ENCODE assay signal across 23 cellular contexts in the genomic region with DNA sequence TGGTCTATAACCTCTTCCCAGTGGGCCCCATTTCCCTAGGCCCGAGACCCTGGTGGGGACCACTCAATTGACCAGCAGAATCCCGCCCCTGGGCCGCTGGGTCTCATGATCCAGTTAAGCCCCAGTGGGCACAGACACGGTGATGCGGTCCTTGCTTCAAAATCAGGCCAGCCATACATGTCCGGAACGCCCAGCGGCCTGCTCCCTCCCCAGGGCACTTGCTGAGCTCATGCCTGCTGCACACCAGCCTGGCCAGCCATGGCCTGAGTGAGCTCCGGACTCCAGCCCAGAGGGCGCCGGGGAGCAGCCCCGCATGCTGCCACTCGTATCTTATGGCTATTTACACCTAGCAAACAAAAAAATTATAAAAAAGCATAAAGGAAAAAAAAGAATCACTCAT. TPM values are rescaled to one million over a fixed set of nuclear protein-coding genes. Genes with fewer than 3 reads are reported as not detected.
A peak's percentile ranks its signal among the peaks of the same experiment; 100 is the strongest.
DNase-seq lines count a peak whose midpoint lies in the region; ATAC-seq and TF ChIP-seq lines count a peak whose summit lies in the region.
"Had no signal": no experiment of that assay in that cellular context is flagged by ENCODE, and none has a peak within 500 bp of the region (broad histone marks: within the 10 kb centered on the region; RNA-seq: fewer than 3 reads in every experiment).

No MANE protein-coding gene starts in this region.

- DNase-seq in HCT116 (ENCODE audit: low read depth, low spot score) (no peak), PC-3 (no peak), iPS-NIHi7 (ENCODE audit: extremely low spot score) (peak; percentile 52), retinal pigment epithelial cell (ENCODE audit: low read depth) (no peak), SW 1271 (lab: John Stamatoyannopoulos, UW) (no peak), NOMO-1 (lab: John Stamatoyannopoulos, UW; ENCODE audit: unreplicated experiment in 2 of 2) (no peak)
- DNase-seq in CD4-positive, alpha-beta T cell, result no peak
- DNase-seq: activated CD4-positive, CD25-positive, alpha-beta regulatory T cell; activated naive CD4-positive, alpha-beta T cell treated with anti-CD3 and anti-CD28 coated beads, Interleukin-2, amount 10 ng/mL, durations not matched to agents 7 days and 5 days; activated T-cell treated with anti-CD3 and anti-CD28 coated beads, Interleukin-2, amount 50 U/mL, for 4 hours; GF-D8; immature natural killer cell; Kasumi-1; NCI-H1105; NCI-H2029 treated with DMSO at 0.1 percent for 48 hours; RPMI8226; SK-N-SH; stimulated activated CD4-positive, alpha-beta T cell treated with anti-CD3 and anti-CD28 coated beads, Interleukin-4, amount 100 ng/mL, for 1 hour; stimulated activated naive CD8-positive, alpha-beta T cell treated with anti-CD3 and anti-CD28 coated beads, Interleukin-15, Interleukin-2, amounts not matched to agents 100 U/mL and 50 U/mL, for 24 hours had no signal

- no peaks in the 10 kb centered on the region for H3K27me3 Mint-ChIP-seq in CD4-positive, alpha-beta T cell

- TF ChIP-seq POLR2A in HCT116 (IDR thresholded peaks at IDR 0.05; ENCODE audit: borderline replicate concordance, extremely low read depth, insufficient read depth, insufficient read length), result no peak

- no peak overlapping the region for H2AFZ ChIP-seq in HCT116 (ENCODE audit: low read depth, low read length, poor library complexity, severe bottlenecking)
- no peak overlapping the region for H2AFZ ChIP-seq in PC-3 (ENCODE audit: low read length)

- H3K9me3 ChIP-seq in HCT116 (ENCODE audit: control insufficient read depth in 1 of 2, insufficient read depth in 1 of 2, low read depth in 1 of 2, low read length in 2 of 2) (no peaks in the 10 kb centered on the region), PC-3 (ENCODE audit: low read length) (no peaks in the 10 kb centered on the region)
- H3K9me3 ChIP-seq in CD4-positive, alpha-beta T cell (ENCODE audit: control insufficient read depth, low read length), result no peaks in the 10 kb centered on the region
- H3K9me3 ChIP-seq: ascending aorta, SK-N-SH had no signal

- H3K36me3 ChIP-seq in HCT116 (ENCODE audit: control insufficient read depth in 1 of 2, insufficient read depth in 2 of 2, low read length in 2 of 2), result no peaks in the 10 kb centered on the region
- no peaks in the 10 kb centered on the region for H3K36me3 ChIP-seq in PC-3 (ENCODE audit: low read depth, low read length)
- H3K36me3 ChIP-seq: ascending aorta had no signal

- H3K27ac Mint-ChIP-seq in CD4-positive, alpha-beta T cell, result no peak overlapping the region
- H3K27ac Mint-ChIP-seq: activated naive CD4-positive, alpha-beta T cell treated with anti-CD3 and anti-CD28 coated beads, Interleukin-2, amount 10 ng/mL, durations not matched to agents 7 days and 5 days; immature natural killer cell; T-helper 2 cell treated with Interferon-gamma antibody and Interleukin-4, amounts not matched to agents 5 μg/mL and 100 μg/mL, for 36 hours had no signal

- BruUV-seq in HCT116 (replicated peaks; lab: Mats Ljungman, UMichigan) (no TSS peak), PC-3 (replicated peaks; lab: Mats Ljungman, UMichigan) (no TSS peak)

- intact Hi-C loops in HCT116 (cut with micrococcal nuclease) (no loop called here), PC-3 (cut with micrococcal nuclease) (loop anchor here (2.0 to 5.0 kb wide), 4 partner anchors 53 to 345 kb away; no protein-coding TSS in a partner anchor)
- intact Hi-C loops in CD4-positive, alpha-beta T cell (cut with DNase I, micrococcal nuclease), result no loop called here

- CTCF ChIA-PET in HCT116 (lab: Charles Lee), result interaction anchor here (3.1 kb wide), 1 partner anchor 15 kb away, joined by 11 read pairs; no protein-coding TSS in a partner anchor
- CTCF ChIA-PET in PC-3 (lab: Charles Lee), result no interaction called here
- CTCF ChIA-PET in CD4-positive, alpha-beta T cell (lab: Charles Lee), result no interaction called here

- POLR2A ChIA-PET in HCT116 (lab: Charles Lee) (no interaction called here), PC-3 (lab: Charles Lee; ENCODE audit: unreplicated experiment) (no interaction called here)
- POLR2A ChIA-PET in CD4-positive, alpha-beta T cell (lab: Charles Lee), result no interaction called here

- H3K79me2 ChIP-seq in HCT116 (ENCODE audit: insufficient read depth, low read length) (no peaks in the 10 kb centered on the region), PC-3 (ENCODE audit: low read length) (peaks cover 17% of the 10 kb centered on the region)

- H3K27ac ChIP-seq in HCT116 (ENCODE audit: low read depth, low read length) (no peak overlapping the region), PC-3 (ENCODE audit: low read length) (peak overlapping the region; percentile 99)
- no peak overlapping the region for H3K27ac ChIP-seq in CD4-positive, alpha-beta T cell (ENCODE audit: low read depth, low read length)
- H3K27ac ChIP-seq: ascending aorta had no signal

- H3K4me1 ChIP-seq in HCT116 (ENCODE audit: control insufficient read depth in 1 of 2, insufficient read depth in 2 of 2, low read length in 2 of 2), result peaks cover 11 to 12% of the 10 kb centered on the region in 2 experiments; a peak in 3 of 4 replicates
- peaks cover 78% of the 10 kb centered on the region for H3K4me1 ChIP-seq in PC-3 (ENCODE audit: insufficient read depth, low read length)
- H3K4me1 ChIP-seq: ascending aorta had no signal

- peak in 1 of 3 experiments; percentile 17; a peak in 1 of 6 replicates for TF ChIP-seq CTCF in HCT116 (IDR thresholded peaks at IDR 0.05 in 2 of 3, conservative IDR thresholded peaks at IDR 0.05 in 1 of 3; ENCODE audit: borderline replicate concordance in 1 of 3, insufficient read depth in 1 of 3, low read depth in 2 of 3, low read length in 2 of 3)
- TF ChIP-seq CTCF in PC-3 (conservative IDR thresholded peaks at IDR 0.05; ENCODE audit: low read depth, low read length), result peak; percentile 47; the same call in 1 of the 2 replicates
- peak; percentile 14 for TF ChIP-seq CTCF in retinal pigment epithelial cell (conservative IDR thresholded peaks at IDR 0.05; ENCODE audit: low read depth, low read length)
- TF ChIP-seq CTCF in CD4-positive, alpha-beta T cell (IDR thresholded peaks at IDR 0.05), result no peak

- RAD21 ChIA-PET in HCT116 (lab: Charles Lee; ENCODE audit: low non-redundant PET in 1 of 2, low total read pairs in 2 of 2, uncharacterized antibody in 2 of 2, unreplicated experiment in 2 of 2), result no interaction called here

- H3K4me1 Mint-ChIP-seq in CD4-positive, alpha-beta T cell (ENCODE audit: low read depth), result peaks cover 12% of the 10 kb centered on the region

- H3K4me2 ChIP-seq in HCT116 (ENCODE audit: low read length), result no peak overlapping the region
- peak overlapping the region; percentile 62 for H3K4me2 ChIP-seq in PC-3 (ENCODE audit: low read length)
- H3K4me2 ChIP-seq: SK-N-SH had no signal

- H3F3A ChIP-seq in PC-3 (ENCODE audit: low read length, unreplicated experiment), result peaks cover 9% of the 10 kb centered on the region

- peak; percentile 4; the same call in 1 of the 2 replicates for TF ChIP-seq RAD21 in HCT116 (IDR thresholded peaks at IDR 0.05; ENCODE audit: low read depth)

- H3K9ac ChIP-seq in HCT116 (ENCODE audit: low read length) (no peak overlapping the region), PC-3 (ENCODE audit: low read length) (peak overlapping the region; percentile 81)
- H3K9ac ChIP-seq: SK-N-SH had no signal

- H4K20me1 ChIP-seq in HCT116 (ENCODE audit: insufficient read depth) (no peaks in the 10 kb centered on the region), PC-3 (ENCODE audit: low read length) (no peaks in the 10 kb centered on the region)

- no peaks in the 10 kb centered on the region for H3K36me3 Mint-ChIP-seq in CD4-positive, alpha-beta T cell (ENCODE audit: low read depth)
- H3K36me3 Mint-ChIP-seq: activated naive CD4-positive, alpha-beta T cell treated with anti-CD3 and anti-CD28 coated beads, Interleukin-2, amount 10 ng/mL, durations not matched to agents 7 days and 5 days; immature natural killer cell had no signal

- H3K9me2 ChIP-seq in HCT116 (ENCODE audit: insufficient read depth) (no peaks in the 10 kb centered on the region), PC-3 (replicated peaks; ENCODE audit: low read length) (no peaks in the 10 kb centered on the region)
- H3K9me2 ChIP-seq: SK-N-SH had no signal

- no peaks in the 10 kb centered on the region for H3K9me3 Mint-ChIP-seq in CD4-positive, alpha-beta T cell
- H3K9me3 Mint-ChIP-seq: activated naive CD4-positive, alpha-beta T cell treated with anti-CD3 and anti-CD28 coated beads, Interleukin-2, amount 10 ng/mL, durations not matched to agents 7 days and 5 days; activated T-cell treated with anti-CD3 and anti-CD28 coated beads, Interleukin-2, amount 50 U/mL, for 4 hours; central memory CD8-positive, alpha-beta T cell; immature natural killer cell; T-helper 2 cell treated with Interferon-gamma antibody and Interleukin-4, amounts not matched to agents 5 μg/mL and 100 μg/mL, for 36 hours had no signal

- ATAC-seq in HCT116 (peak; percentile 61; the same call in 1 of the 2 replicates), PC-3 (no peak)
- ATAC-seq in CD4-positive, alpha-beta T cell (ENCODE audit: poor library complexity), result no peak
- ATAC-seq: activated T-cell treated with anti-CD3 and anti-CD28 coated beads, Interleukin-2, amount 50 U/mL, for 4 hours; stimulated activated naive CD8-positive, alpha-beta T cell treated with anti-CD3 and anti-CD28 coated beads, Interleukin-15, Interleukin-2, amounts not matched to agents 100 U/mL and 50 U/mL, for 24 hours had no signal

- H3K4me3 ChIP-seq in HCT116 (replicated peaks in 1 of 2; ENCODE audit: low read depth in 1 of 2, low read length in 2 of 2) (no peak overlapping the region), PC-3 (ENCODE audit: low read length) (no peak overlapping the region), retinal pigment epithelial cell (ENCODE audit: low read length) (no peak overlapping the region)
- H3K4me3 ChIP-seq: ascending aorta, lung had no signal

- H3K4me3 Mint-ChIP-seq in CD4-positive, alpha-beta T cell, result no peak overlapping the region
- H3K4me3 Mint-ChIP-seq: activated naive CD4-positive, alpha-beta T cell treated with anti-CD3 and anti-CD28 coated beads, Interleukin-2, amount 10 ng/mL, durations not matched to agents 7 days and 5 days; activated T-cell treated with anti-CD3 and anti-CD28 coated beads, Interleukin-2, amount 50 U/mL, for 4 hours; central memory CD8-positive, alpha-beta T cell; immature natural killer cell; T-helper 2 cell treated with Interferon-gamma antibody and Interleukin-4, amounts not matched to agents 5 μg/mL and 100 μg/mL, for 36 hours had no signal

- H3K27me3 ChIP-seq in HCT116 (ENCODE audit: insufficient read depth, low read length) (no peaks in the 10 kb centered on the region), PC-3 (ENCODE audit: low read length) (no peaks in the 10 kb centered on the region)
- H3K27me3 ChIP-seq in CD4-positive, alpha-beta T cell (ENCODE audit: control insufficient read depth, insufficient read depth, low read length), result no peaks in the 10 kb centered on the region
- H3K27me3 ChIP-seq: ascending aorta had no signal

TF ChIP-seq in HCT116, 20 proteins besides CTCF, POLR2A, EP300 and RAD21 (continues in another document):
- TF ChIP-seq SP1 (IDR thresholded peaks at IDR 0.05; ENCODE audit: low read depth) (no peak), POLR2AphosphoS5 (IDR thresholded peaks at IDR 0.05; ENCODE audit: low read depth, low read length) (no peak), ZFX (IDR thresholded peaks at IDR 0.05) (no peak)

RNA-seq across cellular contexts. Expression of gene IQSEC1, which starts 34.4 kb away (rescaled TPM):
- 28.1 TPM for total RNA-seq in HCT116 (2021; ENCODE audit: unreplicated experiment)
- polyA plus RNA-seq in HCT116 (2012), result 15.0 and 15.2 TPM in 2 replicates
- 37.9 and 56.2 TPM in 2 replicates for total RNA-seq in PC-3 (2014; rRNA removed)
- total RNA-seq in CD4-positive, alpha-beta T cell, result 100 to 1,000 TPM; 102 to 108 TPM
